1 cellular context compared by ENCODE assay signal in genomic region chr12:6553051-6553868, GRCh38.
TF ChIP-seq lines count a peak whose summit lies in the region.

No MANE protein-coding gene starts in this region.

TF ChIP-seq in GM23338, 12 proteins besides CTCF, POLR2A, EP300 and RAD21 (continued from another document):
- TF ChIP-seq JUNB (IDR thresholded peaks at IDR 0.05; ENCODE audit: unreplicated experiment) (no peak), NANOG (IDR thresholded peaks at IDR 0.05; ENCODE audit: borderline replicate concordance) (no peak), ETS1 (IDR thresholded peaks at IDR 0.05) (no peak), CREB1 (CRISPR knock-in tag; IDR thresholded peaks at IDR 0.05; ENCODE audit: low read depth) (no peak)
